In genomic region chr10:61751599-61751998, GRCh38 we compare ENCODE assay signal across 8 cellular contexts.
A peak's percentile ranks its signal among the peaks of the same experiment; 100 is the strongest.
DNase-seq lines count a peak whose midpoint lies in the region; ATAC-seq, FAIRE-seq and TF ChIP-seq lines count a peak whose summit lies in the region.

No MANE protein-coding gene starts in this region.

- H3K79me2 ChIP-seq in HepG2 (ENCODE audit: insufficient read depth, low read length) (no peaks in the 10 kb centered on the region), Loucy (ENCODE audit: insufficient read depth, low read length) (no peaks in the 10 kb centered on the region)

- BruUV-seq in HepG2 (replicated peaks; lab: Mats Ljungman, UMichigan): no TSS peak

- no peaks in the 10 kb centered on the region for H4K20me1 ChIP-seq in HepG2 (ENCODE audit: insufficient read depth, low read length)
- H4K20me1 ChIP-seq in Loucy (ENCODE audit: insufficient read depth, low read length, poor library complexity, severe bottlenecking): no peaks in the 10 kb centered on the region

- H3K4me3 ChIP-seq in HepG2 (replicated peaks in 1 of 3; ENCODE audit: insufficient read depth in 1 of 3, low read depth in 2 of 3, low read length in 3 of 3) (peak overlapping the region in 1 of 3 experiments; percentile 34; a peak in 1 of 6 replicates), right lobe of liver (no peak overlapping the region), Loucy (ENCODE audit: low read length, poor library complexity, severe bottlenecking) (peak overlapping the region; percentile 62), esophagus squamous epithelium (no peak overlapping the region), vagina (no peak overlapping the region), suprapubic skin (no peak overlapping the region)

- H2AFZ ChIP-seq in HepG2 (ENCODE audit: low read length) (no peak overlapping the region), Loucy (ENCODE audit: low read length) (peak overlapping the region; percentile 5; the same call in 1 of the 2 replicates)

- H3K9me3 ChIP-seq in HepG2 (ENCODE audit: low read length): no peaks in the 10 kb centered on the region
- H3K9me3 ChIP-seq in right lobe of liver: no peaks in the 10 kb centered on the region
- H3K9me3 ChIP-seq in Loucy (ENCODE audit: insufficient read depth, low read depth, low read length): no peaks in the 10 kb centered on the region
- no peaks in the 10 kb centered on the region for H3K9me3 ChIP-seq in esophagus squamous epithelium
- H3K9me3 ChIP-seq in vagina: no peaks in the 10 kb centered on the region
- H3K9me3 ChIP-seq in suprapubic skin: no peaks in the 10 kb centered on the region

- no peak for DNase-seq in HepG2 (ENCODE audit: low spot score)
- DNase-seq in right lobe of liver: no peak
- no peak for DNase-seq in esophagus squamous epithelium (lab: John Stamatoyannopoulos, UW)
- no peak for DNase-seq in vagina (ENCODE audit: extremely low spot score in 2 of 2)
- no peak for DNase-seq in RPMI8226
- no peak for DNase-seq in DMS53 treated with DMSO at 0.1 percent for 48 hours (lab: John Stamatoyannopoulos, UW; ENCODE audit: unreplicated experiment)
- DNase-seq in suprapubic skin (ENCODE audit: low spot score in 2 of 2): no peak

- H3F3A ChIP-seq in Loucy (ENCODE audit: low read depth): peaks cover 23% of the 10 kb centered on the region

- no peak overlapping the region for H3K9ac ChIP-seq in HepG2 (ENCODE audit: insufficient read depth, low read depth, low read length)
- peak overlapping the region; percentile 77 for H3K9ac ChIP-seq in Loucy (ENCODE audit: low read depth, low read length, poor library complexity, severe bottlenecking)

- peak overlapping the region; percentile 57 for H3K4me2 ChIP-seq in HepG2 (ENCODE audit: low read depth, low read length)
- H3K4me2 ChIP-seq in Loucy (ENCODE audit: low read depth, low read length, poor library complexity, severe bottlenecking): peak overlapping the region; percentile 78

- TF ChIP-seq EP300 in HepG2 (IDR thresholded peaks at IDR 0.05; ENCODE audit: low read depth in 2 of 2, low read length in 2 of 2): no peak
- TF ChIP-seq EP300 in HepG2 (CRISPR knock-in tag; IDR thresholded peaks at IDR 0.05; ENCODE audit: borderline replicate concordance): no peak
- no peak for TF ChIP-seq EP300 in suprapubic skin (IDR thresholded peaks at IDR 0.05)

- no peak for FAIRE-seq in HepG2 (lab: Jason Lieb, UNC)

- 1% methylated on average over 3 of the region's 3 CpGs for WGBS in HepG2 (ENCODE audit: low lambda C conversion rate)
- WGBS in right lobe of liver (ENCODE audit: insufficient coverage, low coverage, low lambda C conversion rate, missing lambda C conversion rate): 25% methylated on average over 3 of the region's 3 CpGs
- WGBS in esophagus squamous epithelium, 2 donors: 25 to 32% methylated on average over 3 of the region's 3 CpGs
- 51% methylated on average over 3 of the region's 3 CpGs for WGBS in suprapubic skin

- intact Hi-C loops in HepG2 (cut with micrococcal nuclease; ENCODE audit: unreplicated experiment) (loop anchor here (1.0 to 10.0 kb wide), 4 partner anchors 84 to 494 kb away; no protein-coding TSS in a partner anchor), right lobe of liver (cut with DNase I) (no loop called here), esophagus squamous epithelium (cut with DNase I) (loop anchor here (10.0 kb wide), 1 partner anchor 493 kb away; no protein-coding TSS in a partner anchor), vagina (cut with DNase I) (no loop called here)

- H3K27ac ChIP-seq in HepG2 (ENCODE audit: extremely low read length, insufficient read depth, low read length) (no peak overlapping the region), right lobe of liver (no peak overlapping the region), esophagus squamous epithelium (peak overlapping the region in 3 of 4 donors; percentile 44 to 61 (median 59)), vagina (peak overlapping the region; percentile 50), suprapubic skin (no peak overlapping the region)

- POLR2A ChIA-PET in HepG2 (lab: Yijun Ruan, JAX): interaction anchor here (1.3 kb wide), 1 partner anchor 86 kb away, joined by 4 read pairs; no protein-coding TSS in a partner anchor

- TF ChIP-seq RAD21 in HepG2 (CRISPR knock-in tag; IDR thresholded peaks at IDR 0.05): no peak

- in situ Hi-C loops in HepG2 (cut with HindIII; ENCODE audit: extremely low pct_ligation_motif_present, low pct_unique_long_range_greater_than_20kb): loop anchor here (5.0 kb wide), 1 partner anchor 86 kb away; no protein-coding TSS in a partner anchor

- TF ChIP-seq POLR2A in HepG2 (IDR thresholded peaks at IDR 0.05; ENCODE audit: insufficient read depth in 1 of 2, low read depth in 2 of 2, low read length in 2 of 2) (no peak), right lobe of liver (IDR thresholded peaks at IDR 0.05) (no peak), esophagus squamous epithelium (IDR thresholded peaks at IDR 0.05) (no peak), vagina (IDR thresholded peaks at IDR 0.05) (no peak), suprapubic skin (IDR thresholded peaks at IDR 0.05) (no peak)

- no peak for TF ChIP-seq CTCF in HepG2 (CRISPR knock-in tag; IDR thresholded peaks at IDR 0.05)
- TF ChIP-seq CTCF in right lobe of liver (IDR thresholded peaks at IDR 0.05): no peak
- TF ChIP-seq CTCF in Loucy (conservative IDR thresholded peaks at IDR 0.05; ENCODE audit: low read length): no peak
- no peak for TF ChIP-seq CTCF in esophagus squamous epithelium (IDR thresholded peaks at IDR 0.05)
- TF ChIP-seq CTCF in vagina (IDR thresholded peaks at IDR 0.05): no peak
- TF ChIP-seq CTCF in suprapubic skin (IDR thresholded peaks at IDR 0.05): no peak

- H3K4me1 ChIP-seq in HepG2 (ENCODE audit: insufficient read depth, low read length) (peaks cover 48% of the 10 kb centered on the region), right lobe of liver (peaks cover 0 to 9% (median 0%) of the 10 kb centered on the region in 4 donors), Loucy (ENCODE audit: insufficient read depth, low read length, poor library complexity, severe bottlenecking) (peaks cover 90% of the 10 kb centered on the region), esophagus squamous epithelium (peaks cover 0 to 51% (median 17%) of the 10 kb centered on the region in 3 donors), vagina (peaks cover 50% of the 10 kb centered on the region), suprapubic skin (peaks cover 49% of the 10 kb centered on the region)

- no peaks in the 10 kb centered on the region for H3K36me3 ChIP-seq in HepG2 (replicated peaks in 1 of 2; ENCODE audit: control insufficient read depth in 1 of 2, insufficient read depth in 2 of 2, low read length in 2 of 2)
- no peaks in the 10 kb centered on the region for H3K36me3 ChIP-seq in right lobe of liver
- H3K36me3 ChIP-seq in Loucy (ENCODE audit: insufficient read depth, low read length): no peaks in the 10 kb centered on the region
- no peaks in the 10 kb centered on the region for H3K36me3 ChIP-seq in esophagus squamous epithelium
- no peaks in the 10 kb centered on the region for H3K36me3 ChIP-seq in vagina
- H3K36me3 ChIP-seq in suprapubic skin: no peaks in the 10 kb centered on the region

- CTCF ChIA-PET in HepG2 (lab: Yijun Ruan, JAX; ENCODE audit: low intra/inter-chr PET ratio, low total read pairs): interaction anchor here (1.3 kb wide), 1 partner anchor 84 kb away, joined by 7 read pairs; no protein-coding TSS in a partner anchor

- ATAC-seq in HepG2: peak; percentile 25; the same call in 1 of the 3 replicates
- ATAC-seq in right lobe of liver: no peak

- H3K9me2 ChIP-seq in Loucy (replicated peaks; ENCODE audit: low read depth, low read length): no peaks in the 10 kb centered on the region

- H3K27me3 ChIP-seq in HepG2 (ENCODE audit: control insufficient read depth in 1 of 2, insufficient read depth in 2 of 2, low read length in 2 of 2): no peaks in the 10 kb centered on the region
- H3K27me3 ChIP-seq in right lobe of liver: no peaks in the 10 kb centered on the region
- no peaks in the 10 kb centered on the region for H3K27me3 ChIP-seq in Loucy (ENCODE audit: insufficient read depth, low read length, poor library complexity, severe bottlenecking)
- H3K27me3 ChIP-seq in esophagus squamous epithelium: no peaks in the 10 kb centered on the region
- H3K27me3 ChIP-seq in vagina: no peaks in the 10 kb centered on the region
- no peaks in the 10 kb centered on the region for H3K27me3 ChIP-seq in suprapubic skin

TF ChIP-seq in HepG2, 621 proteins besides CTCF, POLR2A, EP300 and RAD21:
- TF ChIP-seq GABPA (IDR thresholded peaks at IDR 0.05; ENCODE audit: low read depth, low read length) (no peak), GABPA (CRISPR knock-in tag; IDR thresholded peaks at IDR 0.05; ENCODE audit: low read depth) (0 out of 2 replicates have a peak, but pooled peaks have one; percentile 12), PPARG (CRISPR knock-in tag; conservative IDR thresholded peaks at IDR 0.05) (0 out of 2 replicates have a peak, but pooled peaks have one; percentile 32), HNF4A (CRISPR knock-in tag; IDR thresholded peaks at IDR 0.05) (no peak), ZMYM3 (CRISPR knock-in tag; IDR thresholded peaks at IDR 0.05) (no peak)

Comparison
In these comparisons a context has a peak if more than half of its experiments do, and no peak if none do; other contexts are left out.
1. intact Hi-C loops: an anchor here in HepG2 (1.0 to 10.0 kb wide) and esophagus squamous epithelium (10.0 kb wide); none called in right lobe of liver and vagina.
2. H3K27ac ChIP-seq: peak in esophagus squamous epithelium (3 of 4) and vagina (single experiment); none in HepG2 (single experiment), right lobe of liver (0 of 3) and suprapubic skin (single experiment).